8 cellular contexts compared by ENCODE assay signal in genomic region chr18:46333371-46334199, GRCh38.
A peak's percentile ranks its signal among the peaks of the same experiment; 100 is the strongest.
DNase-seq lines count a peak whose midpoint lies in the region; ATAC-seq, FAIRE-seq and TF ChIP-seq lines count a peak whose summit lies in the region.

No MANE protein-coding gene starts in this region.

- WGBS in pancreas, 2 donors: 1% methylated on average over 61 to 96 of the region's 96 CpGs

- intact Hi-C loops in head of caudate nucleus (cut with DNase I) (no loop called here), pancreas (cut with DNase I) (no loop called here)

- DNase-seq in G401 (ENCODE audit: low spot score) (peak; percentile 75), NCI-H1694 (lab: John Stamatoyannopoulos, UW) (peak; percentile 31), head of caudate nucleus (peak in 40 of 42 donors; percentile 25 to 74 (median 56)), pancreas (peak in 2 of 6 donors; percentile 17 to 66)
- peak; percentile 41 to 55 for DNase-seq in activated T-cell treated with anti-CD3 and anti-CD28 coated beads, Interleukin-2, amount 50 U/mL, for 48 hours

- no peak for FAIRE-seq in pancreas (lab: Jason Lieb, UNC)

- H3K4me1 ChIP-seq in pancreas: no peaks in the 10 kb centered on the region

- in situ Hi-C loops in G401 (cut with HindIII; ENCODE audit: low sequenced_read_pairs): no loop called here

- H3K9me3 ChIP-seq in pancreas: no peaks in the 10 kb centered on the region

- H3K4me3 ChIP-seq in pancreas: peak overlapping the region; percentile 37 to 49 (median 42)

- peak; percentile 57 to 78 (median 73) for ATAC-seq in pancreas
- no peak for ATAC-seq in HG03175 (IDR thresholded peaks at IDR 0.05; ENCODE audit: unreplicated experiment)
- ATAC-seq in GM21619 (IDR thresholded peaks at IDR 0.05; ENCODE audit: unreplicated experiment): no peak
- ATAC-seq in GM18858 (IDR thresholded peaks at IDR 0.05; ENCODE audit: unreplicated experiment): no peak

- no peaks in the 10 kb centered on the region for H3K36me3 ChIP-seq in pancreas

- no peak for TF ChIP-seq CTCF in pancreas (IDR thresholded peaks at IDR 0.05)

- no peaks in the 10 kb centered on the region for H3K27me3 ChIP-seq in pancreas

- no peak overlapping the region for H3K27ac ChIP-seq in pancreas

Comparison
In these comparisons a context has a peak if more than half of its experiments do, and no peak if none do; other contexts are left out.
1. ATAC-seq: peak in pancreas (4 of 4); none in HG03175 (single experiment), GM21619 (single experiment) and GM18858 (single experiment).